In the genomic region with DNA sequence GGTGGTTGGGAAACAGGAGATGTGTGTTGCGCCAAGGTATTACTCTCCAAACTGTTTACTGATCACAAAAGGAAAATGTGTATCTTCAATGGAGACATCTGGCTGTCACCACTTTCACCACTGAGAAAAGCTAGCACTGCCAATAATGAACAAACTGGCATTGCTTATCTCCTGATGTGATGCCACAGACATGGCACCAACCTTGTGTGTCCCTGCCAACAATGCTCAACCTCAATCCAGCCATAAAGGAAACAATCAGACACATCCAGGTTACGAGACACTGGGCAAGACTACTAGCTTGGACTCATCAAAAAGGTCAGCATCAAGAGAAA, we compare ENCODE assay signal across 1 cellular context.
TF ChIP-seq lines count a peak whose summit lies in the region.

No MANE protein-coding gene starts in this region.

TF ChIP-seq in IMR-90, 13 proteins besides CTCF, POLR2A, EP300 and RAD21:
- TF ChIP-seq SMC3 (IDR thresholded peaks at IDR 0.05; ENCODE audit: low read depth, low read length) (no peak), CHD1 (IDR thresholded peaks at IDR 0.05; ENCODE audit: low read depth, low read length) (no peak), RFX5 (IDR thresholded peaks at IDR 0.05; ENCODE audit: low read depth, low read length) (no peak), BHLHE40 (IDR thresholded peaks at IDR 0.05; ENCODE audit: low read depth, low read length) (no peak), MAFK (IDR thresholded peaks at IDR 0.05; ENCODE audit: low read depth, low read length) (no peak), RCOR1 (IDR thresholded peaks at IDR 0.05; ENCODE audit: insufficient replicate concordance, low read length) (no peak), FOS (IDR thresholded peaks at IDR 0.05; ENCODE audit: low read depth, low read length) (no peak), MAZ (IDR thresholded peaks at IDR 0.05; ENCODE audit: borderline replicate concordance, low read depth, low read length) (no peak), MXI1 (IDR thresholded peaks at IDR 0.05; ENCODE audit: borderline replicate concordance, low read depth, low read length) (no peak)
- TF ChIP-seq, protein P1, sequence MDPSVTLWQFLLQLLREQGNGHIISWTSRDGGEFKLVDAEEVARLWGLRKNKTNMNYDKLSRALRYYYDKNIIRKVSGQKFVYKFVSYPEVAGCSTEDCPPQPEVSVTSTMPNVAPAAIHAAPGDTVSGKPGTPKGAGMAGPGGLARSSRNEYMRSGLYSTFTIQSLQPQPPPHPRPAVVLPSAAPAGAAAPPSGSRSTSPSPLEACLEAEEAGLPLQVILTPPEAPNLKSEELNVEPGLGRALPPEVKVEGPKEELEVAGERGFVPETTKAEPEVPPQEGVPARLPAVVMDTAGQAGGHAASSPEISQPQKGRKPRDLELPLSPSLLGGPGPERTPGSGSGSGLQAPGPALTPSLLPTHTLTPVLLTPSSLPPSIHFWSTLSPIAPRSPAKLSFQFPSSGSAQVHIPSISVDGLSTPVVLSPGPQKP (IDR thresholded peaks at IDR 0.05; ENCODE audit: borderline replicate concordance, low read depth, low read length): no peak
- TF ChIP-seq, protein P2, sequence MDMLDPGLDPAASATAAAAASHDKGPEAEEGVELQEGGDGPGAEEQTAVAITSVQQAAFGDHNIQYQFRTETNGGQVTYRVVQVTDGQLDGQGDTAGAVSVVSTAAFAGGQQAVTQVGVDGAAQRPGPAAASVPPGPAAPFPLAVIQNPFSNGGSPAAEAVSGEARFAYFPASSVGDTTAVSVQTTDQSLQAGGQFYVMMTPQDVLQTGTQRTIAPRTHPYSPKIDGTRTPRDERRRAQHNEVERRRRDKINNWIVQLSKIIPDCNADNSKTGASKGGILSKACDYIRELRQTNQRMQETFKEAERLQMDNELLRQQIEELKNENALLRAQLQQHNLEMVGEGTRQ (IDR thresholded peaks at IDR 0.05; ENCODE audit: low read depth, low read length): no peak
